Comparison of ENCODE assay signal across 14 cellular contexts in the genomic region with DNA sequence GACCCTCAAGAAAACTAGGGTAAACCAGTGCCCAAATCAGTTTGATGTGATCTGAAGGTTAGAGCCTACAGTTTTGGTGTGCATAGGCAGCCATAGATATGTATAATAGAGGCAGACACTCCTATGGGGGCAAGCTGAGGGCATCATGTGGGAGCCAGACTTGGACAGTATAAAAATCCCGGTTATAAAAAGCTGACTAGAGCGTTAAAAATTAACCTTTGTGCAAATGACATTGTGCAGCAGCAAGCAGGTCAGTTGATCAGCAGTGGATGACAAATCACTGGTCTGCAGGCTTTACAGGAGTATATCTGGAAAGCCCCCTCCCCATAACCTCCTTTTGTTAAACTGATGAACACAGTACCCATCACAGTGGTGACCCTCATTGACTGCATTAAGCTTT.
A peak's percentile ranks its signal among the peaks of the same experiment; 100 is the strongest.
DNase-seq lines count a peak whose midpoint lies in the region; ATAC-seq, FAIRE-seq and TF ChIP-seq lines count a peak whose summit lies in the region.
"Had no signal": no experiment of that assay in that cellular context is flagged by ENCODE, and none has a peak within 500 bp of the region (broad histone marks: within the 10 kb centered on the region; RNA-seq: fewer than 3 reads in every experiment).

No MANE protein-coding gene starts in this region.

- ATAC-seq in left colon (peak; percentile 86), HG03439 (IDR thresholded peaks at IDR 0.05; ENCODE audit: unreplicated experiment) (no peak), HG03159 (IDR thresholded peaks at IDR 0.05; ENCODE audit: unreplicated experiment) (no peak)
- ATAC-seq: GM23338 had no signal

- no peak for TF ChIP-seq CTCF in neural progenitor cell (IDR thresholded peaks at IDR 0.05)

- no peaks in the 10 kb centered on the region for H3K79me2 ChIP-seq in neural progenitor cell (ENCODE audit: low read depth)

- H3K27ac Mint-ChIP-seq in neural progenitor cell = no peak overlapping the region
- H3K27ac Mint-ChIP-seq: CD4-positive, CD25-positive, alpha-beta regulatory T cell; GM23338 had no signal

- H3K4me3 ChIP-seq in neural progenitor cell = no peak overlapping the region
- H3K4me3 ChIP-seq: BLaER1 treated with 17β-estradiol and CSF1 and Interleukin-3, amounts not matched to agents 10 nM and 100 nM; GM23338 had no signal

- no peak overlapping the region for H3K27ac ChIP-seq in neural progenitor cell
- H3K27ac ChIP-seq: BLaER1 treated with 17β-estradiol and CSF1 and Interleukin-3, amounts not matched to agents 10 nM and 100 nM had no signal

- H3K36me3 Mint-ChIP-seq in neural progenitor cell = peaks cover 15% of the 10 kb centered on the region
- H3K36me3 Mint-ChIP-seq: CD4-positive, CD25-positive, alpha-beta regulatory T cell had no signal

- no peaks in the 10 kb centered on the region for H4K20me1 ChIP-seq in neural progenitor cell (ENCODE audit: low read depth)
- H4K20me1 ChIP-seq: BLaER1 treated with 17β-estradiol and CSF1 and Interleukin-3, amounts not matched to agents 10 nM and 100 nM had no signal

- H3K27me3 Mint-ChIP-seq in neural progenitor cell (ENCODE audit: insufficient read depth, low read depth) = no peaks in the 10 kb centered on the region
- H3K27me3 Mint-ChIP-seq: CD4-positive, CD25-positive, alpha-beta regulatory T cell had no signal

- no peaks in the 10 kb centered on the region for H3K9me3 ChIP-seq in neural progenitor cell (ENCODE audit: low read depth)
- H3K9me3 ChIP-seq: BLaER1 treated with 17β-estradiol and CSF1 and Interleukin-3, amounts not matched to agents 10 nM and 100 nM had no signal

- intact Hi-C loops in left colon (cut with DNase I, micrococcal nuclease) = no loop called here

- no peaks in the 10 kb centered on the region for H3K4me1 Mint-ChIP-seq in neural progenitor cell
- H3K4me1 Mint-ChIP-seq: CD4-positive, CD25-positive, alpha-beta regulatory T cell; GM23338 had no signal

- H3K4me3 Mint-ChIP-seq in neural progenitor cell = no peak overlapping the region
- H3K4me3 Mint-ChIP-seq: CD4-positive, CD25-positive, alpha-beta regulatory T cell; GM23338 had no signal

- FAIRE-seq in HTR-8/SVneo (lab: Jason Lieb, UNC) = peak; percentile 4

- H3K27me3 ChIP-seq in neural progenitor cell = no peaks in the 10 kb centered on the region
- H3K27me3 ChIP-seq: BLaER1 treated with 17β-estradiol and CSF1 and Interleukin-3, amounts not matched to agents 10 nM and 100 nM had no signal

- H3K4me2 ChIP-seq in neural progenitor cell = no peak overlapping the region
- H3K4me2 ChIP-seq: BLaER1 treated with 17β-estradiol and CSF1 and Interleukin-3, amounts not matched to agents 10 nM and 100 nM; GM23338 had no signal

- H2AFZ ChIP-seq in neural progenitor cell (replicated peaks) = no peak overlapping the region
- H2AFZ ChIP-seq: GM23338 had no signal

- H3F3A ChIP-seq in neural progenitor cell (ENCODE audit: low read depth) = no peaks in the 10 kb centered on the region

- DNase-seq in HTR-8/SVneo (ENCODE audit: insufficient read length, low spot score) = no peak
- DNase-seq in glomerular visceral epithelial cell (ENCODE audit: extremely low spot score) = peak; percentile 28
- no peak for DNase-seq in left colon
- DNase-seq in Ammon's horn (ENCODE audit: low spot score) = no peak
- no peak for DNase-seq in neural progenitor cell (ENCODE audit: low spot score)
- DNase-seq: AML-193; Calu3; CD4-positive, CD25-positive, alpha-beta regulatory T cell; DMS 273 treated with DMSO at 0.1 percent for 48 hours; H7 had no signal

- H3K9ac ChIP-seq in neural progenitor cell = no peak overlapping the region
- H3K9ac ChIP-seq: BLaER1 treated with 17β-estradiol and CSF1 and Interleukin-3, amounts not matched to agents 10 nM and 100 nM had no signal

- no peaks in the 10 kb centered on the region for H3K4me1 ChIP-seq in neural progenitor cell

- H3K36me3 ChIP-seq in neural progenitor cell = no peaks in the 10 kb centered on the region
- H3K36me3 ChIP-seq: BLaER1 treated with 17β-estradiol and CSF1 and Interleukin-3, amounts not matched to agents 10 nM and 100 nM had no signal

- no peaks in the 10 kb centered on the region for H3K9me3 Mint-ChIP-seq in neural progenitor cell
- H3K9me3 Mint-ChIP-seq: GM23338 had no signal
